Comparison of ENCODE assay signal across 19 cellular contexts in the genomic region with DNA sequence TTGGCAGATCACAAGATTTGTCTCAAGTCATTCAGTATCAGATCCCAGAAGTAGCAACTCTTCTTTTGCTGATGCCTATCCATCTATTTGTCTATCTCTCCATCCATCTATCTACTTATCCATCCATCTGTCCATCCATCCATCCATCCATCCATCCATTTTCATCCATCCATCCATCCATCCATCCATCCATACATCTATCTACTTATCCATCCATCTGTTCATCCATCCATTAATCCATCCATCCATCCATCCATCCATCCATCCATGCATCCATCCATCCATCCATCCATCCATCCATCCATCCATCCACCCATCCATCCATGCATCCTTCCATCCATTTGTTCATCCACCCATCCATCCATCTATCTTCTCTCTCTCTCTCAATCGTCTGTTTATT.
"Had no signal": no experiment of that assay in that cellular context is flagged by ENCODE, and none has a peak within 500 bp of the region (broad histone marks: within the 10 kb centered on the region; RNA-seq: fewer than 3 reads in every experiment).

No MANE protein-coding gene starts in this region.

- H3K9me3 Mint-ChIP-seq: dendritic cell treated with granulocyte-macrophage colony-stimulating factor and Interleukin-4, amounts not matched to agents 40 ng/mL and 50 ng/mL, for 4 days; immature natural killer cell had no signal

- H3K9me3 ChIP-seq: mucosa of descending colon, sigmoid colon, thyroid gland had no signal

- H3K27ac ChIP-seq: cardiac muscle cell, sigmoid colon, thyroid gland had no signal

- H3K27ac Mint-ChIP-seq: dendritic cell treated with granulocyte-macrophage colony-stimulating factor and Interleukin-4, amounts not matched to agents 40 ng/mL and 50 ng/mL, for 4 days; memory B cell; nephron; stimulated activated naive B cell treated with anti-CD40 and anti-IgM and Interleukin-4, amounts not matched to agents 10 μg/mL and 1 μg/mL and 100 μg/mL, for 72 hours; WTC11 had no signal

- H3K27me3 ChIP-seq: cardiac muscle cell, sigmoid colon, thyroid gland had no signal

- DNase-seq: activated CD4-positive, alpha-beta T cell treated with anti-CD3 and anti-CD28 coated beads, Interleukin-2, amount 50 U/mL, for 4 hours; activated naive CD4-positive, alpha-beta T cell treated with anti-CD3 and anti-CD28 coated beads, Interleukin-2, amount 50 U/mL, for 16 hours; activated T-cell treated with anti-CD3 and anti-CD28 coated beads for 4 hours; amygdala; effector memory CD4-positive, alpha-beta T cell; immature natural killer cell; kidney glomerular epithelial cell; left ventricle myocardium superior; mucosa of descending colon; nucleus accumbens; sigmoid colon; stimulated activated CD4-positive, alpha-beta T cell treated with anti-CD3 and anti-CD28 coated beads, Interleukin-4, amount 100 ng/mL, for 4 hours; stimulated activated naive B cell treated with anti-CD40 and anti-IgM and Interleukin-4, amounts not matched to agents 10 μg/mL and 1 μg/mL and 100 μg/mL, for 72 hours; thyroid gland had no signal

- H3K4me3 ChIP-seq: cardiac muscle cell, mucosa of descending colon, sigmoid colon, thyroid gland had no signal

- H3K36me3 ChIP-seq: cardiac muscle cell, sigmoid colon, thyroid gland had no signal

- H3K4me3 Mint-ChIP-seq: dendritic cell treated with granulocyte-macrophage colony-stimulating factor and Interleukin-4, amounts not matched to agents 40 ng/mL and 50 ng/mL, for 4 days; immature natural killer cell; memory B cell; nephron; stimulated activated naive B cell treated with anti-CD40 and anti-IgM and Interleukin-4, amounts not matched to agents 10 μg/mL and 1 μg/mL and 100 μg/mL, for 72 hours; WTC11 had no signal

- ATAC-seq: left ventricle myocardium superior; mucosa of descending colon; stimulated activated naive B cell treated with anti-CD40 and anti-IgM and Interleukin-4, amounts not matched to agents 10 μg/mL and 1 μg/mL and 100 μg/mL, for 72 hours; WTC11 had no signal
